In genomic region chr22:49448546-49448945, GRCh38 we compare ENCODE assay signal across 21 cellular contexts.
A peak's percentile ranks its signal among the peaks of the same experiment; 100 is the strongest.
DNase-seq lines count a peak whose midpoint lies in the region; ATAC-seq and TF ChIP-seq lines count a peak whose summit lies in the region.
"Had no signal": no experiment of that assay in that cellular context is flagged by ENCODE, and none has a peak within 500 bp of the region (broad histone marks: within the 10 kb centered on the region; RNA-seq: fewer than 3 reads in every experiment).

No MANE protein-coding gene starts in this region.

- H3K9me3 Mint-ChIP-seq in neural crest cell (no peaks in the 10 kb centered on the region), CD14-positive monocyte (peaks cover 0 to 6% (median 2%) of the 10 kb centered on the region in 7 donors)
- H3K9me3 Mint-ChIP-seq in CD4-positive, alpha-beta T cell, result no peaks in the 10 kb centered on the region
- H3K9me3 Mint-ChIP-seq: activated naive CD8-positive, alpha-beta T cell treated with anti-CD3 and anti-CD28 coated beads for 36 hours; central memory CD8-positive, alpha-beta T cell; neural progenitor cell; stimulated activated naive CD8-positive, alpha-beta T cell treated with anti-CD3 and anti-CD28 coated beads, Interleukin-15, Interleukin-2, amounts not matched to agents 100 ng/mL and 50 ng/mL, for 24 hours had no signal

- no peak overlapping the region for H3K27ac Mint-ChIP-seq in neural crest cell (ENCODE audit: unreplicated experiment)
- H3K27ac Mint-ChIP-seq in CD4-positive, alpha-beta T cell, result no peak overlapping the region
- no peak overlapping the region for H3K27ac Mint-ChIP-seq in CD14-positive monocyte
- H3K27ac Mint-ChIP-seq: activated naive CD8-positive, alpha-beta T cell treated with anti-CD3 and anti-CD28 coated beads for 36 hours; IgD-negative memory B cell; stimulated activated naive CD8-positive, alpha-beta T cell treated with anti-CD3 and anti-CD28 coated beads, Interleukin-15, Interleukin-2, amounts not matched to agents 100 ng/mL and 50 ng/mL, for 24 hours had no signal

- intact Hi-C loops in CD4-positive, alpha-beta T cell (cut with DNase I, micrococcal nuclease), result no loop called here
- intact Hi-C loops in CD14-positive monocyte (cut with micrococcal nuclease), result no loop called here

- POLR2A ChIA-PET in CD4-positive, alpha-beta T cell (lab: Charles Lee), result no interaction called here

- H3K4me3 Mint-ChIP-seq in neural crest cell (peak overlapping the region; percentile 3), CD14-positive monocyte (no peak overlapping the region)
- no peak overlapping the region for H3K4me3 Mint-ChIP-seq in CD4-positive, alpha-beta T cell
- H3K4me3 Mint-ChIP-seq: activated naive CD8-positive, alpha-beta T cell treated with anti-CD3 and anti-CD28 coated beads for 36 hours; central memory CD8-positive, alpha-beta T cell; stimulated activated naive CD8-positive, alpha-beta T cell treated with anti-CD3 and anti-CD28 coated beads, Interleukin-15, Interleukin-2, amounts not matched to agents 100 ng/mL and 50 ng/mL, for 24 hours had no signal

- peaks cover 6% of the 10 kb centered on the region for H3K27me3 ChIP-seq in CD4-positive, alpha-beta T cell (ENCODE audit: control insufficient read depth, insufficient read depth, low read length)

- no peak overlapping the region for H3K27ac ChIP-seq in CD4-positive, alpha-beta T cell (ENCODE audit: low read depth, low read length)
- H3K27ac ChIP-seq: neural progenitor cell, skin epidermis, tibial nerve had no signal

- TF ChIP-seq CTCF in neural crest cell (conservative IDR thresholded peaks at IDR 0.05) (no peak), CD14-positive monocyte (IDR thresholded peaks at IDR 0.05) (no peak)
- TF ChIP-seq CTCF in CD4-positive, alpha-beta T cell (IDR thresholded peaks at IDR 0.05), result no peak

- H3K4me1 Mint-ChIP-seq in neural crest cell, result peaks cover 32% of the 10 kb centered on the region
- H3K4me1 Mint-ChIP-seq in CD4-positive, alpha-beta T cell (ENCODE audit: low read depth), result no peaks in the 10 kb centered on the region
- peaks cover 6% of the 10 kb centered on the region for H3K4me1 Mint-ChIP-seq in CD14-positive monocyte
- H3K4me1 Mint-ChIP-seq: activated naive CD8-positive, alpha-beta T cell treated with anti-CD3 and anti-CD28 coated beads for 36 hours; central memory CD8-positive, alpha-beta T cell had no signal

- H3K27me3 Mint-ChIP-seq in neural crest cell (ENCODE audit: low read depth) (peaks cover 51% of the 10 kb centered on the region), CD14-positive monocyte (ENCODE audit: low read depth in 3 of 3) (peaks cover 26 to 37% (median 29%) of the 10 kb centered on the region in 3 donors)
- H3K27me3 Mint-ChIP-seq in CD4-positive, alpha-beta T cell, result peaks cover 43% of the 10 kb centered on the region

- CTCF ChIA-PET in CD4-positive, alpha-beta T cell (lab: Charles Lee), result no interaction called here

- H3K36me3 Mint-ChIP-seq in neural crest cell (ENCODE audit: low read depth) (no peaks in the 10 kb centered on the region), CD14-positive monocyte (no peaks in the 10 kb centered on the region)
- no peaks in the 10 kb centered on the region for H3K36me3 Mint-ChIP-seq in CD4-positive, alpha-beta T cell (ENCODE audit: low read depth)
- H3K36me3 Mint-ChIP-seq: activated naive CD8-positive, alpha-beta T cell treated with anti-CD3 and anti-CD28 coated beads for 36 hours; neural progenitor cell had no signal

- ATAC-seq in GM21381 (IDR thresholded peaks at IDR 0.05; ENCODE audit: unreplicated experiment), result no peak
- ATAC-seq in CD4-positive, alpha-beta T cell (ENCODE audit: poor library complexity), result no peak

- no peaks in the 10 kb centered on the region for H3K9me3 ChIP-seq in CD4-positive, alpha-beta T cell (ENCODE audit: control insufficient read depth, low read length)
- H3K9me3 ChIP-seq: tibial nerve had no signal

- peak; percentile 19 for DNase-seq in activated effector memory CD4-positive, alpha-beta T cell treated with anti-CD3 and anti-CD28 coated beads, Interleukin-2, amount 50 U/mL, for 16 hours
- no peak for DNase-seq in activated effector memory CD4-positive, alpha-beta T cell treated with Interleukin-2 at 50 U/mL for 16 hours
- DNase-seq in foreskin melanocyte (peak; percentile 74), neural crest cell (ENCODE audit: low read depth, low spot score) (no peak), CD14-positive monocyte (ENCODE audit: low spot score) (no peak), SW480 (ENCODE audit: low spot score) (no peak)
- DNase-seq in CD4-positive, alpha-beta T cell, result no peak
- DNase-seq: activated naive CD8-positive, alpha-beta T cell treated with anti-CD3 and anti-CD28 coated beads for 36 hours; activated T-cell treated with anti-CD3 and anti-CD28 coated beads for 4 hours; HCEC 1CT; kidney glomerular epithelial cell; NCI-H1092 treated with DMSO at 0.1 percent for 48 hours; NCI-H187; NCI-H69 had no signal

Comparison
In these comparisons a context has a peak if more than half of its experiments do, and no peak if none do; other contexts are left out.
1. DNase-seq: peak in activated effector memory CD4-positive, alpha-beta T cell treated with anti-CD3 and anti-CD28 coated beads, Interleukin-2, amount 50 U/mL, for 16 hours (single experiment) and foreskin melanocyte (single experiment); none in activated effector memory CD4-positive, alpha-beta T cell treated with Interleukin-2 at 50 U/mL for 16 hours (single experiment), neural crest cell (single experiment), CD4-positive, alpha-beta T cell (0 of 10), CD14-positive monocyte (single experiment) and SW480 (single experiment).